In the genomic region with DNA sequence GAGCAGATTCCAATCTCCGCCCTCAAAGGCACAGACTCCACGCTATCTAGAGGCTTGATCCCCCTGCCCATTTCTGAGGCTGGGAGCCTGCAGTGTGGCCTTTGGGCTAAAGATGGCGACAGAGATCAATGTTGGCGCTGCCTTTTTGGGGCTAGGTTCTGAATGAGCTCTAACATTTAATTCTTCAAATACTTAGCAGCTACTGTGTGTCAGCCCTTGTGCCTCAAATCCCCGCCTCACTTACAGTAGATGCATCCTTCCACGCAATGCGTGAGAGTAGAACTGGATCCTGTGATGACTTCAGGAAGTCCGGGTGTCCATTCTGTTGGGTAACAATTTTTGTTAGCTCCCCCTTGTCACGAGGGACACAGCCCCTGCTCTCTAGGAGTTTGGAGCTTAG, we compare ENCODE assay signal across 1 cellular context.
A peak's percentile ranks its signal among the peaks of the same experiment; 100 is the strongest.
TF ChIP-seq lines count a peak whose summit lies in the region.

No MANE protein-coding gene starts in this region.

TF ChIP-seq in HepG2, 621 proteins besides CTCF, POLR2A, EP300 and RAD21 (continued from another document):
- TF ChIP-seq KAT8 (CRISPR knock-in tag; IDR thresholded peaks at IDR 0.05): 0 out of 2 replicates have a peak, but pooled peaks have one; percentile 19
- 0 out of 2 replicates have a peak, but pooled peaks have one; percentile 76 for TF ChIP-seq SMAD3 (CRISPR knock-in tag; IDR thresholded peaks at IDR 0.05)
- TF ChIP-seq, protein P1, sequence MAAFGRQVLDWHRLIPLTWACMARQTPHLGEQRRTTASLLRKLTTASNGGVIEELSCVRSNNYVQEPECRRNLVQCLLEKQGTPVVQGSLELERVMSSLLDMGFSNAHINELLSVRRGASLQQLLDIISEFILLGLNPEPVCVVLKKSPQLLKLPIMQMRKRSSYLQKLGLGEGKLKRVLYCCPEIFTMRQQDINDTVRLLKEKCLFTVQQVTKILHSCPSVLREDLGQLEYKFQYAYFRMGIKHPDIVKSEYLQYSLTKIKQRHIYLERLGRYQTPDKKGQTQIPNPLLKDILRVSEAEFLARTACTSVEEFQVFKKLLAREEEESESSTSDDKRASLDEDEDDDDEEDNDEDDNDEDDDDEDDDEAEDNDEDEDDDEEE (CRISPR knock-in tag; IDR thresholded peaks at IDR 0.05): peak; percentile 74; the same call in 1 of the 2 replicates
- TF ChIP-seq ZNF224 (CRISPR knock-in tag; IDR thresholded peaks at IDR 0.05): no peak
- TF ChIP-seq RBM22 (optimal IDR thresholded peaks at IDR 0.05; ENCODE audit: low read length): no peak
- TF ChIP-seq, protein P2, sequence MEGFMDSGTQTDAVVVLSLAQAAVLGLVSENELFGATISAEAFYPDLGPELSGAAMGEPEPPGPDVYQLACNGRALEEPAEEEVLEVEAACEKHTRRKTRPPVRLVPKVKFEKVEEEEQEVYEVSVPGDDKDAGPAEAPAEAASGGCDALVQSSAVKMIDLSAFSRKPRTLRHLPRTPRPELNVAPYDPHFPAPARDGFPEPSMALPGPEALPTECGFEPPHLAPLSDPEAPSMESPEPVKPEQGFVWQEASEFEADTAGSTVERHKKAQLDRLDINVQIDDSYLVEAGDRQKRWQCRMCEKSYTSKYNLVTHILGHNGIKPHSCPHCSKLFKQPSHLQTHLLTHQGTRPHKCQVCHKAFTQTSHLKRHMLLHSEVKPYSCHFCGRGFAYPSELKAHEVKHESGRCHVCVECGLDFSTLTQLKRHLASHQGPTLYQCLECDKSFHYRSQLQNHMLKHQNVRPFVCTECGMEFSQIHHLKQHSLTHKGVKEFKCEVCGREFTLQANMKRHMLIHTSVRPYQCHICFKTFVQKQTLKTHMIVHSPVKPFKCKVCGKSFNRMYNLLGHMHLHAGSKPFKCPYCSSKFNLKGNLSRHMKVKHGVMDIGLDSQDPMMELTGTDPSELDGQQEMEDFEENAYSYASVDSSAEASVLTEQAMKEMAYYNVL (CRISPR knock-in tag; IDR thresholded peaks at IDR 0.05; ENCODE audit: borderline replicate concordance): 0 out of 2 replicates have a peak, but pooled peaks have one; percentile 44
- TF ChIP-seq ARNT (IDR thresholded peaks at IDR 0.05): no peak
- peak; percentile 58 for TF ChIP-seq FOSL2 (CRISPR knock-in tag; IDR thresholded peaks at IDR 0.05)
- TF ChIP-seq MED1 (CRISPR knock-in tag; IDR thresholded peaks at IDR 0.05): peak; percentile 27; the same call in 1 of the 2 replicates
- TF ChIP-seq, protein P3, sequence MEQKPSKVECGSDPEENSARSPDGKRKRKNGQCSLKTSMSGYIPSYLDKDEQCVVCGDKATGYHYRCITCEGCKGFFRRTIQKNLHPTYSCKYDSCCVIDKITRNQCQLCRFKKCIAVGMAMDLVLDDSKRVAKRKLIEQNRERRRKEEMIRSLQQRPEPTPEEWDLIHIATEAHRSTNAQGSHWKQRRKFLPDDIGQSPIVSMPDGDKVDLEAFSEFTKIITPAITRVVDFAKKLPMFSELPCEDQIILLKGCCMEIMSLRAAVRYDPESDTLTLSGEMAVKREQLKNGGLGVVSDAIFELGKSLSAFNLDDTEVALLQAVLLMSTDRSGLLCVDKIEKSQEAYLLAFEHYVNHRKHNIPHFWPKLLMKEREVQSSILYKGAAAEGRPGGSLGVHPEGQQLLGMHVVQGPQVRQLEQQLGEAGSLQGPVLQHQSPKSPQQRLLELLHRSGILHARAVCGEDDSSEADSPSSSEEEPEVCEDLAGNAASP (CRISPR knock-in tag; IDR thresholded peaks at IDR 0.05; ENCODE audit: borderline replicate concordance): 0 out of 2 replicates have a peak, but pooled peaks have one; percentile 32
- TF ChIP-seq, protein P4, sequence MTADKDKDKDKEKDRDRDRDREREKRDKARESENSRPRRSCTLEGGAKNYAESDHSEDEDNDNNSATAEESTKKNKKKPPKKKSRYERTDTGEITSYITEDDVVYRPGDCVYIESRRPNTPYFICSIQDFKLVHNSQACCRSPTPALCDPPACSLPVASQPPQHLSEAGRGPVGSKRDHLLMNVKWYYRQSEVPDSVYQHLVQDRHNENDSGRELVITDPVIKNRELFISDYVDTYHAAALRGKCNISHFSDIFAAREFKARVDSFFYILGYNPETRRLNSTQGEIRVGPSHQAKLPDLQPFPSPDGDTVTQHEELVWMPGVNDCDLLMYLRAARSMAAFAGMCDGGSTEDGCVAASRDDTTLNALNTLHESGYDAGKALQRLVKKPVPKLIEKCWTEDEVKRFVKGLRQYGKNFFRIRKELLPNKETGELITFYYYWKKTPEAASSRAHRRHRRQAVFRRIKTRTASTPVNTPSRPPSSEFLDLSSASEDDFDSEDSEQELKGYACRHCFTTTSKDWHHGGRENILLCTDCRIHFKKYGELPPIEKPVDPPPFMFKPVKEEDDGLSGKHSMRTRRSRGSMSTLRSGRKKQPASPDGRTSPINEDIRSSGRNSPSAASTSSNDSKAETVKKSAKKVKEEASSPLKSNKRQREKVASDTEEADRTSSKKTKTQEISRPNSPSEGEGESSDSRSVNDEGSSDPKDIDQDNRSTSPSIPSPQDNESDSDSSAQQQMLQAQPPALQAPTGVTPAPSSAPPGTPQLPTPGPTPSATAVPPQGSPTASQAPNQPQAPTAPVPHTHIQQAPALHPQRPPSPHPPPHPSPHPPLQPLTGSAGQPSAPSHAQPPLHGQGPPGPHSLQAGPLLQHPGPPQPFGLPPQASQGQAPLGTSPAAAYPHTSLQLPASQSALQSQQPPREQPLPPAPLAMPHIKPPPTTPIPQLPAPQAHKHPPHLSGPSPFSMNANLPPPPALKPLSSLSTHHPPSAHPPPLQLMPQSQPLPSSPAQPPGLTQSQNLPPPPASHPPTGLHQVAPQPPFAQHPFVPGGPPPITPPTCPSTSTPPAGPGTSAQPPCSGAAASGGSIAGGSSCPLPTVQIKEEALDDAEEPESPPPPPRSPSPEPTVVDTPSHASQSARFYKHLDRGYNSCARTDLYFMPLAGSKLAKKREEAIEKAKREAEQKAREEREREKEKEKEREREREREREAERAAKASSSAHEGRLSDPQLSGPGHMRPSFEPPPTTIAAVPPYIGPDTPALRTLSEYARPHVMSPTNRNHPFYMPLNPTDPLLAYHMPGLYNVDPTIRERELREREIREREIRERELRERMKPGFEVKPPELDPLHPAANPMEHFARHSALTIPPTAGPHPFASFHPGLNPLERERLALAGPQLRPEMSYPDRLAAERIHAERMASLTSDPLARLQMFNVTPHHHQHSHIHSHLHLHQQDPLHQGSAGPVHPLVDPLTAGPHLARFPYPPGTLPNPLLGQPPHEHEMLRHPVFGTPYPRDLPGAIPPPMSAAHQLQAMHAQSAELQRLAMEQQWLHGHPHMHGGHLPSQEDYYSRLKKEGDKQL (CRISPR knock-in tag; IDR thresholded peaks at IDR 0.05; ENCODE audit: low read depth): no peak
- TF ChIP-seq ZNF678 (CRISPR knock-in tag; IDR thresholded peaks at IDR 0.05): no peak
- no peak for TF ChIP-seq FOXM1 (CRISPR knock-in tag; IDR thresholded peaks at IDR 0.05)
- 0 out of 2 replicates have a peak, but pooled peaks have one; percentile 28 for TF ChIP-seq FOXO1 (CRISPR knock-in tag; IDR thresholded peaks at IDR 0.05)
